ENCODE assay signal across 14 cellular contexts in the genomic region with DNA sequence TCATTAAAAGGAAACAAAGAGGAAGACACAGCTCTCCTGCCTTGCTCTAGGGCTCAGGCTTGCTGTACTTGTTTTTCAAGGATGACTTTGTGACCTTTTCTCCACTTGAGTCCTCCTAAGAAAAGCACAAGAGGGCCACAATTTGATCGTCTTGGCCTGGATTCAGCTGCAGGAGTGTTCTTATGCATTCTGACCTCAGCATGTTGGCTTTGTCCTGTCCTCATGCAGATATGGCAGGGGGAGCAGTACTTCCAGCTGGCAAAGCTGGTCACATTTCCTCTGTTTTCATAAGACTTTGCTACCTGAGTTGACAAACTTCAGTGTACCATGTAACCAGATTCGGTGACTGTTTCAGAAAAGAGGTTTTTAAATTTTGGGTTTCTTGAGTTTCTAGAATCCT. TPM values are rescaled to one million over a fixed set of nuclear protein-coding genes. Genes with fewer than 3 reads are reported as not detected.
DNase-seq lines count a peak whose midpoint lies in the region; ATAC-seq and TF ChIP-seq lines count a peak whose summit lies in the region.
"Had no signal": no experiment of that assay in that cellular context is flagged by ENCODE, and none has a peak within 500 bp of the region (broad histone marks: within the 10 kb centered on the region; RNA-seq: fewer than 3 reads in every experiment).

No MANE protein-coding gene starts in this region.

- intact Hi-C loops in Right ventricle myocardium inferior (cut with DNase I) (no loop called here), activated B cell treated with CpG ODN at 0.5 μM for 24 hours (cut with micrococcal nuclease) (no loop called here), thyroid gland (cut with DNase I) (no loop called here)

- DNase-seq in cardiac muscle cell (ENCODE audit: low read depth in 1 of 2, low spot score in 1 of 2): peak; percentile 22 to 33
- DNase-seq in Right ventricle myocardium inferior (ENCODE audit: missing footprints): no peak
- no peak for DNase-seq in activated B cell treated with CpG ODN at 0.5 μM for 24 hours
- DNase-seq in iPS-NIHi7 (ENCODE audit: extremely low spot score): peak; percentile 62
- DNase-seq in thyroid gland: peak; percentile 95 to 96
- no peak for DNase-seq in globus pallidus (ENCODE audit: low spot score)
- DNase-seq in T-helper 2 cell: no peak
- DNase-seq: activated naive CD4-positive, alpha-beta T cell treated with anti-CD3 and anti-CD28 coated beads, Interleukin-2, amount 50 U/mL, for 16 hours; COR-L47; stimulated activated CD4-positive, alpha-beta T cell treated with anti-CD3 and anti-CD28 coated beads, Interleukin-15, amount 100 ng/mL, for 24 hours; T-helper 9 cell; uterus had no signal

- H3K36me3 ChIP-seq in cardiac muscle cell (no peaks in the 10 kb centered on the region), thyroid gland (peaks cover 0 to 2% of the 10 kb centered on the region in 2 donors)
- H3K36me3 ChIP-seq: uterus had no signal

- H3K36me3 Mint-ChIP-seq in activated B cell treated with CpG ODN at 0.5 μM for 24 hours (ENCODE audit: low read depth): peaks cover 61% of the 10 kb centered on the region

- peak overlapping the region; percentile 56 for H3K27ac ChIP-seq in cardiac muscle cell
- H3K27ac ChIP-seq in thyroid gland: peak overlapping the region; percentile 88 to 98 (median 89)
- H3K27ac ChIP-seq: RWPE1, uterus had no signal

- ATAC-seq in Right ventricle myocardium inferior (no peak), activated B cell treated with CpG ODN at 0.5 μM for 24 hours (ENCODE audit: low read depth) (peak; percentile 47), GM18505 (IDR thresholded peaks at IDR 0.05; ENCODE audit: unreplicated experiment) (no peak)

- peaks cover 12% of the 10 kb centered on the region for H3K4me1 ChIP-seq in cardiac muscle cell (ENCODE audit: low read depth)
- H3K4me1 ChIP-seq in thyroid gland: peaks cover 48 to 56% of the 10 kb centered on the region in 2 donors
- H3K4me1 ChIP-seq: uterus had no signal

- no peak overlapping the region for H3K4me3 ChIP-seq in cardiac muscle cell
- H3K4me3 ChIP-seq in thyroid gland (replicated peaks in 1 of 3): no peak overlapping the region
- H3K4me3 ChIP-seq: uterus had no signal

- H3K27me3 ChIP-seq in cardiac muscle cell: no peaks in the 10 kb centered on the region
- no peaks in the 10 kb centered on the region for H3K27me3 ChIP-seq in thyroid gland
- H3K27me3 ChIP-seq: uterus had no signal

- H3K4me1 Mint-ChIP-seq in activated B cell treated with CpG ODN at 0.5 μM for 24 hours: peaks cover 18% of the 10 kb centered on the region

- POLR2A ChIA-PET in activated B cell treated with CpG ODN at 0.5 μM for 24 hours (lab: Charles Lee): no interaction called here

- CTCF ChIA-PET in activated B cell treated with CpG ODN at 0.5 μM for 24 hours (lab: Charles Lee): no interaction called here

- no peaks in the 10 kb centered on the region for H3K27me3 Mint-ChIP-seq in activated B cell treated with CpG ODN at 0.5 μM for 24 hours

- 11 to 23% methylated on average over 2 of the region's 2 CpGs for WGBS in thyroid gland, 2 donors

- H3K4me3 Mint-ChIP-seq in activated B cell treated with CpG ODN at 0.5 μM for 24 hours: no peak overlapping the region

- H3K9me3 Mint-ChIP-seq in activated B cell treated with CpG ODN at 0.5 μM for 24 hours: no peaks in the 10 kb centered on the region

- TF ChIP-seq CTCF in cardiac muscle cell (IDR thresholded peaks at IDR 0.05; ENCODE audit: low read depth, low read length): no peak
- no peak for TF ChIP-seq CTCF in activated B cell treated with CpG ODN at 0.5 μM for 24 hours (IDR thresholded peaks at IDR 0.05)
- no peak for TF ChIP-seq CTCF in thyroid gland (IDR thresholded peaks at IDR 0.05)

- peak overlapping the region; percentile 60 for H3K27ac Mint-ChIP-seq in activated B cell treated with CpG ODN at 0.5 μM for 24 hours

- TF ChIP-seq POLR2A in thyroid gland (IDR thresholded peaks at IDR 0.05) (peak in 1 of 2 donors; percentile 30), GM18505 (IDR thresholded peaks at IDR 0.05; ENCODE audit: borderline replicate concordance, extremely low read depth, insufficient read depth, insufficient read length) (no peak)

- H3K9me3 ChIP-seq in cardiac muscle cell (ENCODE audit: low read depth): no peaks in the 10 kb centered on the region
- H3K9me3 ChIP-seq in thyroid gland: no peaks in the 10 kb centered on the region
- H3K9me3 ChIP-seq: uterus had no signal

RNA-seq across cellular contexts. Expression of gene KDM1B, which starts 30.8 kb away (rescaled TPM):
- 11.7 and 15.4 TPM in 2 replicates for total RNA-seq in cardiac muscle cell
- 1.5 and 1.6 TPM in 2 replicates for polyA plus RNA-seq in cardiac muscle cell
- 13.0 TPM for total RNA-seq in Right ventricle myocardium inferior
- 19.6 and 21.0 TPM in 2 replicates for total RNA-seq in activated B cell treated with CpG ODN at 0.5 μM for 24 hours
- total RNA-seq in thyroid gland: 10 to 100 TPM; 46.2 to 89.5 (median 70.8) TPM

RNA-seq across cellular contexts. Expression of gene TPMT, which starts 31.2 kb away (rescaled TPM):
- total RNA-seq in cardiac muscle cell (9.5 and 13.1 TPM in 2 replicates), Right ventricle myocardium inferior (12.0 TPM), activated B cell treated with CpG ODN at 0.5 μM for 24 hours (2.7 and 3.1 TPM in 2 replicates), thyroid gland (100 to 1,000 TPM in 3 of 4 donors, 10 to 100 TPM in 1; 76.7 to 142 (median 113) TPM)
- polyA plus RNA-seq in cardiac muscle cell: 13.5 and 14.0 TPM in 2 replicates

Comparison
In these comparisons a context has a peak if more than half of its experiments do, and no peak if none do; other contexts are left out.
1. DNase-seq: peak in cardiac muscle cell (2 of 2), iPS-NIHi7 (single experiment) and thyroid gland (2 of 2); none in Right ventricle myocardium inferior (single experiment), activated B cell treated with CpG ODN at 0.5 μM for 24 hours (single experiment), globus pallidus (single experiment) and T-helper 2 cell (0 of 5).